Comparison of ENCODE assay signal across 18 cellular contexts in the genomic region with DNA sequence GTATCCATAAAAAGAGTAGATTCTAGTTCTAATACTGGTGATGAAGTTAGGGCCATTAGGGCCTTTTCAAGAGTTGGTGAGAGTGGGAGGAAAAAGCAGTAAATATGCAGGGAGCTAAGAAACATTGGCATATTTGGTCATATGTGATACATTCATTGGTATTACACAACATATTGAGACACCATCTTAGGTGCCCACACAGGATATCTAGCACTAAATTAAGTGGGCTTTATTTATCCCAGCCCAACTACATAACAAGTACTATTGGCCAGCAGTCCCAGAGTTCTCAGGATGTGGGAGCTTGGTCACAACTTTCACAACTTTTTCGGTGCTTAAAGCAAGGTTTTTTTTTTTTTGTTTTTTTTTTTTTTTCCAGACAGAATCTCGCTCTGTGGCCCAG. TPM values are rescaled to one million over a fixed set of nuclear protein-coding genes. Genes with fewer than 3 reads are reported as not detected.
DNase-seq lines count a peak whose midpoint lies in the region; ATAC-seq and TF ChIP-seq lines count a peak whose summit lies in the region.
"Had no signal": no experiment of that assay in that cellular context is flagged by ENCODE, and none has a peak within 500 bp of the region (broad histone marks: within the 10 kb centered on the region; RNA-seq: fewer than 3 reads in every experiment).

No MANE protein-coding gene starts in this region.

- H3K27ac Mint-ChIP-seq in CD4-positive, alpha-beta memory T cell, result peak overlapping the region in 4 of 7 donors; percentile 19 to 88 (median 68)
- peak overlapping the region; percentile 99 for H3K27ac Mint-ChIP-seq in T-helper 17 cell
- H3K27ac Mint-ChIP-seq in nephron, result peak overlapping the region; percentile 6 to 89 (median 85)
- no peak overlapping the region for H3K27ac Mint-ChIP-seq in WTC11
- H3K27ac Mint-ChIP-seq: T-helper 2 cell treated with Interferon-gamma antibody and Interleukin-4, amounts not matched to agents 5 μg/mL and 100 μg/mL, for 36 hours had no signal

- peaks cover 19 to 46% of the 10 kb centered on the region in 2 donors for H3K36me3 Mint-ChIP-seq in CD4-positive, alpha-beta memory T cell
- peaks cover 7% of the 10 kb centered on the region for H3K36me3 Mint-ChIP-seq in T-helper 17 cell (ENCODE audit: low read depth)
- peaks cover 30% of the 10 kb centered on the region for H3K36me3 Mint-ChIP-seq in nephron (ENCODE audit: low read depth)
- peaks cover 22% of the 10 kb centered on the region for H3K36me3 Mint-ChIP-seq in WTC11

- H3K4me1 Mint-ChIP-seq in CD4-positive, alpha-beta memory T cell, result peaks cover 15 to 33% (median 23%) of the 10 kb centered on the region in 4 donors
- H3K4me1 Mint-ChIP-seq in T-helper 17 cell (peaks cover 14% of the 10 kb centered on the region), nephron (peaks cover 16% of the 10 kb centered on the region), WTC11 (peaks cover 6% of the 10 kb centered on the region)

- H3K4me3 Mint-ChIP-seq in CD4-positive, alpha-beta memory T cell, result peak overlapping the region in 1 of 8 donors; percentile 13
- H3K4me3 Mint-ChIP-seq in T-helper 17 cell, result no peak overlapping the region
- H3K4me3 Mint-ChIP-seq in nephron, result no peak overlapping the region
- no peak overlapping the region for H3K4me3 Mint-ChIP-seq in WTC11
- H3K4me3 Mint-ChIP-seq: T-helper 2 cell treated with Interferon-gamma antibody and Interleukin-4, amounts not matched to agents 5 μg/mL and 100 μg/mL, for 36 hours had no signal

- intact Hi-C loops in CD4-positive, alpha-beta memory T cell (cut with micrococcal nuclease), result loop anchor here (5.0 kb wide), 1 partner anchor 98 kb away; a partner anchor contains a TSS

- no peak for DNase-seq in CD4-positive, alpha-beta memory T cell
- DNase-seq in HL-60 (ENCODE audit: low read depth in 1 of 2, low spot score in 1 of 2), result peak in 1 of 2 experiments; percentile 28
- DNase-seq in T-helper 17 cell, result no peak
- DNase-seq in HEK293T (ENCODE audit: extremely low spot score), result no peak
- no peak for DNase-seq in WTC11 (ENCODE audit: low spot score)
- DNase-seq: colonic mucosa; NCI-H2029 treated with DMSO at 0.1 percent for 48 hours; NCI-H446 treated with DMSO at 0.1 percent for 48 hours; SHP77; stimulated activated CD4-positive, alpha-beta T cell treated with anti-CD3 and anti-CD28 coated beads, Interleukin-4, amount 100 ng/mL, for 4 hours had no signal

- no peak for TF ChIP-seq CTCF in HL-60 (IDR thresholded peaks at IDR 0.05; ENCODE audit: insufficient read depth, low read length)
- TF ChIP-seq CTCF in nephron (IDR thresholded peaks at IDR 0.05; ENCODE audit: unreplicated experiment in 3 of 3), result no peak
- TF ChIP-seq CTCF in WTC11 (IDR thresholded peaks at IDR 0.05), result no peak

- H3K9me3 ChIP-seq in CD4-positive, alpha-beta memory T cell (ENCODE audit: control insufficient read depth in 1 of 2, low read length in 2 of 2), result no peaks in the 10 kb centered on the region
- no peaks in the 10 kb centered on the region for H3K9me3 ChIP-seq in T-helper 17 cell (ENCODE audit: control insufficient read depth, low read length, poor library complexity, severe bottlenecking)
- H3K9me3 ChIP-seq: colonic mucosa, prostate gland had no signal

- POLR2A ChIA-PET in CD4-positive, alpha-beta memory T cell (lab: Charles Lee; ENCODE audit: partially characterized antibody), result interaction anchor here (0.7 to 6.2 kb wide), 6 partner anchors 24 to 188 kb away, joined by 3 to 83 read pairs (median 6); a partner anchor contains a TSS
- POLR2A ChIA-PET in HEK293T (lab: Yijun Ruan, JAX), result interaction anchor here (1.0 to 6.6 kb wide), 3 partner anchors 24 to 97 kb away, joined by 3 to 59 read pairs (median 5); a partner anchor contains a TSS
- POLR2A ChIA-PET in WTC11 (lab: Charles Lee), result no interaction called here

- no peaks in the 10 kb centered on the region for H3K27me3 ChIP-seq in CD4-positive, alpha-beta memory T cell (ENCODE audit: insufficient read depth, low read length)
- H3K27me3 ChIP-seq in HL-60 (ENCODE audit: insufficient read depth, poor library complexity, severe bottlenecking), result no peaks in the 10 kb centered on the region
- H3K27me3 ChIP-seq: colonic mucosa had no signal

- H3K4me3 ChIP-seq in CD4-positive, alpha-beta memory T cell (ENCODE audit: low read length in 2 of 2), result no peak overlapping the region
- no peak overlapping the region for H3K4me3 ChIP-seq in HL-60 (replicated peaks; ENCODE audit: insufficient read depth, low read length)
- H3K4me3 ChIP-seq: colonic mucosa, prostate gland, smooth muscle cell had no signal

- no peak overlapping the region for H3K27ac ChIP-seq in CD4-positive, alpha-beta memory T cell (ENCODE audit: low read depth, low read length)
- H3K27ac ChIP-seq in HL-60 (replicated peaks), result peak overlapping the region; percentile 83
- H3K27ac ChIP-seq: colonic mucosa, prostate gland had no signal

- H3K27me3 Mint-ChIP-seq in CD4-positive, alpha-beta memory T cell, result no peaks in the 10 kb centered on the region
- H3K27me3 Mint-ChIP-seq in T-helper 17 cell (no peaks in the 10 kb centered on the region), nephron (ENCODE audit: low read depth) (no peaks in the 10 kb centered on the region), WTC11 (ENCODE audit: low read depth) (no peaks in the 10 kb centered on the region; the same call in 1 of the 2 replicates)

- no peaks in the 10 kb centered on the region for H3K9me3 Mint-ChIP-seq in CD4-positive, alpha-beta memory T cell
- H3K9me3 Mint-ChIP-seq in nephron (no peaks in the 10 kb centered on the region), WTC11 (no peaks in the 10 kb centered on the region)
- H3K9me3 Mint-ChIP-seq: T-helper 2 cell treated with Interferon-gamma antibody and Interleukin-4, amounts not matched to agents 5 μg/mL and 100 μg/mL, for 36 hours had no signal

- no peak for ATAC-seq in T-helper 17 cell
- ATAC-seq in HG03039 (IDR thresholded peaks at IDR 0.05; ENCODE audit: unreplicated experiment), result no peak
- no peak for ATAC-seq in WTC11

- H3K36me3 ChIP-seq in CD4-positive, alpha-beta memory T cell (ENCODE audit: insufficient read depth, low read length), result peaks cover 27% of the 10 kb centered on the region

- H3K4me1 ChIP-seq in CD4-positive, alpha-beta memory T cell (ENCODE audit: insufficient read depth, low read length), result peaks cover 21% of the 10 kb centered on the region
- H3K4me1 ChIP-seq: colonic mucosa, prostate gland had no signal

- CTCF ChIA-PET in CD4-positive, alpha-beta memory T cell (lab: Charles Lee; ENCODE audit: partially characterized antibody), result interaction anchor here (1.0 to 3.0 kb wide), 6 partner anchors 19 to 170 kb away, joined by 3 to 17 read pairs (median 4); a partner anchor contains a TSS
- CTCF ChIA-PET in HEK293T (lab: Yijun Ruan, JAX), result interaction anchor here (1.2 to 2.2 kb wide), 3 partner anchors 20 to 102 kb away, joined by 6 read pairs; a partner anchor contains a TSS
- CTCF ChIA-PET in WTC11 (lab: Charles Lee), result interaction anchor here (0.6 to 1.8 kb wide), 6 partner anchors 20 to 217 kb away, joined by 3 to 9 read pairs (median 4); a partner anchor contains a TSS

TF ChIP-seq in HEK293T, 16 proteins besides CTCF, POLR2A, EP300 and RAD21 (continues in another document):
- TF ChIP-seq ZNF384 (IDR thresholded peaks at IDR 0.05), result no peak
- no peak for TF ChIP-seq FOXA1 (IDR thresholded peaks at IDR 0.05)
- no peak for TF ChIP-seq CTBP1 (IDR thresholded peaks at IDR 0.05; ENCODE audit: borderline replicate concordance)
- TF ChIP-seq NFRKB (IDR thresholded peaks at IDR 0.05), result no peak
- TF ChIP-seq ELF4 (IDR thresholded peaks at IDR 0.05), result no peak
- no peak for TF ChIP-seq LEF1 (IDR thresholded peaks at IDR 0.05; ENCODE audit: borderline replicate concordance)
- no peak for TF ChIP-seq ARNT (IDR thresholded peaks at IDR 0.05)

TF ChIP-seq in WTC11, 78 proteins besides CTCF, POLR2A, EP300 and RAD21 (continues in another document):
- TF ChIP-seq, protein P1, sequence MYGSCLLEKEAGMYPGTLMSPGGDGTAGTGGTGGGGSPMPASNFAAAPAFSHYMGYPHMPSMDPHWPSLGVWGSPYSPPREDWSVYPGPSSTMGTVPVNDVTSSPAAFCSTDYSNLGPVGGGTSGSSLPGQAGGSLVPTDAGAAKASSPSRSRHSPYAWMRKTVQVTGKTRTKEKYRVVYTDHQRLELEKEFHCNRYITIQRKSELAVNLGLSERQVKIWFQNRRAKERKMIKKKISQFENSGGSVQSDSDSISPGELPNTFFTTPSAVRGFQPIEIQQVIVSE (CRISPR knock-in tag; IDR thresholded peaks at IDR 0.05; ENCODE audit: borderline replicate concordance), result no peak
- TF ChIP-seq MYBL2 (CRISPR knock-in tag; IDR thresholded peaks at IDR 0.05) (no peak), ZNF138 (CRISPR knock-in tag; conservative IDR thresholded peaks at IDR 0.05) (no peak), NFYB (CRISPR knock-in tag; conservative IDR thresholded peaks at IDR 0.05; ENCODE audit: low read depth) (no peak), ETV6 (CRISPR knock-in tag; IDR thresholded peaks at IDR 0.05) (no peak), ZNF416 (CRISPR knock-in tag; IDR thresholded peaks at IDR 0.05) (no peak), ZNF317 (CRISPR knock-in tag; IDR thresholded peaks at IDR 0.05; ENCODE audit: borderline replicate concordance, low read depth) (no peak)
- TF ChIP-seq, protein P2, sequence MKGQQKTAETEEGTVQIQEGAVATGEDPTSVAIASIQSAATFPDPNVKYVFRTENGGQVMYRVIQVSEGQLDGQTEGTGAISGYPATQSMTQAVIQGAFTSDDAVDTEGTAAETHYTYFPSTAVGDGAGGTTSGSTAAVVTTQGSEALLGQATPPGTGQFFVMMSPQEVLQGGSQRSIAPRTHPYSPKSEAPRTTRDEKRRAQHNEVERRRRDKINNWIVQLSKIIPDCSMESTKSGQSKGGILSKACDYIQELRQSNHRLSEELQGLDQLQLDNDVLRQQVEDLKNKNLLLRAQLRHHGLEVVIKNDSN (CRISPR knock-in tag; IDR thresholded peaks at IDR 0.05), result no peak

RNA-seq across cellular contexts. Expression of a gene that starts 2.0 kb away (rescaled TPM):
- 10 to 100 TPM; 82.3 to 83.5 TPM for total RNA-seq in CD4-positive, alpha-beta memory T cell
- polyA plus RNA-seq in CD4-positive, alpha-beta memory T cell, result 100 to 1,000 TPM in 1 of 2 donors, 10 to 100 TPM in 1; 73.0 to 122 TPM
- total RNA-seq in T-helper 17 cell, result 10 to 100 TPM; 28.1 to 29.3 TPM
- total RNA-seq in WTC11 (2021), result 23.0 to 27.4 TPM (median 26.7 TPM) in 3 replicates

RNA-seq across cellular contexts. Expression of a gene that starts 17.7 kb away (rescaled TPM):
- 10 to 100 TPM; 13.9 to 16.3 TPM for total RNA-seq in CD4-positive, alpha-beta memory T cell
- under 1 TPM in 1 of 2 donors, not detected in 1; 0.25 TPM for polyA plus RNA-seq in CD4-positive, alpha-beta memory T cell
- total RNA-seq in T-helper 17 cell, result 10 to 100 TPM in 1 of 2 donors, 1 to 10 TPM in 1; 3.4 to 90.0 TPM
- total RNA-seq in WTC11 (2021), result 2.1 to 4.2 TPM (median 3.2 TPM) in 3 replicates
- total RNA-seq: smooth muscle cell had no signal
- polyA plus RNA-seq: smooth muscle cell had no signal

RNA-seq across cellular contexts. Expression of a gene that starts 24.3 kb away (rescaled TPM):
- 10 to 100 TPM; 88.6 to 88.7 TPM for total RNA-seq in CD4-positive, alpha-beta memory T cell
- 10 to 100 TPM; 14.4 to 45.8 TPM for polyA plus RNA-seq in CD4-positive, alpha-beta memory T cell
- total RNA-seq in T-helper 17 cell (10 to 100 TPM; 62.9 to 66.3 TPM), WTC11 (2021) (63.8 to 64.7 TPM (median 64.4 TPM) in 3 replicates)

RNA-seq across cellular contexts. Expression of a gene that starts 29.1 kb away (rescaled TPM):
- 10 to 100 TPM; 10.2 to 11.1 TPM for total RNA-seq in CD4-positive, alpha-beta memory T cell
- 10 to 100 TPM in 1 of 2 donors, 1 to 10 TPM in 1; 5.4 to 11.9 TPM for polyA plus RNA-seq in CD4-positive, alpha-beta memory T cell
- 1 to 10 TPM; 2.9 to 8.1 TPM for total RNA-seq in T-helper 17 cell
- 0.20 to 0.57 TPM (median 0.48 TPM) in 3 replicates for total RNA-seq in WTC11 (2021)
- total RNA-seq: lung microvascular endothelial cell, myocyte had no signal

RNA-seq across cellular contexts. Expression of a gene that starts 35.7 kb away (rescaled TPM):
- 1 to 10 TPM; 1.3 to 1.5 TPM for total RNA-seq in CD4-positive, alpha-beta memory T cell
- polyA plus RNA-seq in CD4-positive, alpha-beta memory T cell, result under 1 TPM; 0.61 to 0.69 TPM
- total RNA-seq in T-helper 17 cell, result 1 to 10 TPM; 1.3 to 1.9 TPM
- 7.7 to 9.9 TPM (median 8.2 TPM) in 3 replicates for total RNA-seq in WTC11 (2021)
- total RNA-seq: lung microvascular endothelial cell, myocyte, smooth muscle cell had no signal
- polyA plus RNA-seq: keratinocyte had no signal
